11 cellular contexts compared by ENCODE assay signal in the genomic region with DNA sequence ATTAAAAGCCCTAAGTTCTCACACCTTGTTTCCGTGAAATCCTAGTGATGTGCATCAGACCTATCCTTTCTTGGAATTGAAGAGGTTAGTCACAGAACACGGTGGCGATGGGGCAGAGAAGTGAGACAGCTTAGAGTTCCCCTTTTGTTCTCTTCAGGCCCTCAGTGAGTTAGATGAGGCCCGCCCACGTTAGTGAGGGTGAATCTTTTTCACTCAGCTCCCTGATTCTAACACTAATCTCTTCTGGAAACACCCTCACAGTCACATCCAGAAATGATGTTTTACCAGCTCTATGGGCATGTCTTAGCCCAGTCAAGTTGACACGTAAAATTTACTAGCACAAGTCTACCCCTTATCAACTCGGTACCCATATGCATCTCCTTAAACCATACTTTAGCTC.
A peak's percentile ranks its signal among the peaks of the same experiment; 100 is the strongest.
DNase-seq lines count a peak whose midpoint lies in the region; ATAC-seq and TF ChIP-seq lines count a peak whose summit lies in the region.
"Had no signal": no experiment of that assay in that cellular context is flagged by ENCODE, and none has a peak within 500 bp of the region (broad histone marks: within the 10 kb centered on the region; RNA-seq: fewer than 3 reads in every experiment).

No MANE protein-coding gene starts in this region.

- H3K9me3 Mint-ChIP-seq in memory B cell, result peaks cover 5% of the 10 kb centered on the region
- H3K9me3 Mint-ChIP-seq in CD8-positive, alpha-beta T cell, result no peaks in the 10 kb centered on the region

- POLR2A ChIA-PET in CD8-positive, alpha-beta T cell (lab: Charles Lee), result no interaction called here

- H3K27me3 ChIP-seq in CD8-positive, alpha-beta T cell (ENCODE audit: insufficient read depth, low read length), result no peaks in the 10 kb centered on the region
- H3K27me3 ChIP-seq: adrenal gland had no signal

- no peaks in the 10 kb centered on the region for H3K36me3 ChIP-seq in CD8-positive, alpha-beta T cell (ENCODE audit: insufficient read depth, low read length)
- H3K36me3 ChIP-seq: adrenal gland had no signal

- ATAC-seq in GM18498 (IDR thresholded peaks at IDR 0.05; ENCODE audit: unreplicated experiment), result peak; percentile 81
- peak; percentile 72 for ATAC-seq in GM21367 (IDR thresholded peaks at IDR 0.05; ENCODE audit: unreplicated experiment)
- peak; percentile 62 for ATAC-seq in HG03354 (IDR thresholded peaks at IDR 0.05; ENCODE audit: poor library complexity, severe bottlenecking, unreplicated experiment)
- ATAC-seq in memory B cell (ENCODE audit: low read depth), result peak; percentile 60
- ATAC-seq in CD8-positive, alpha-beta T cell, result no peak

- H3K36me3 Mint-ChIP-seq in memory B cell, result peaks cover 3% of the 10 kb centered on the region
- H3K36me3 Mint-ChIP-seq in CD8-positive, alpha-beta T cell, result no peaks in the 10 kb centered on the region

- CTCF ChIA-PET in CD8-positive, alpha-beta T cell (lab: Charles Lee), result no interaction called here

- H3K9me3 ChIP-seq in CD8-positive, alpha-beta T cell (ENCODE audit: low read length), result no peaks in the 10 kb centered on the region
- H3K9me3 ChIP-seq: adrenal gland had no signal

- H3K4me1 Mint-ChIP-seq in memory B cell, result peaks cover 13% of the 10 kb centered on the region
- no peaks in the 10 kb centered on the region for H3K4me1 Mint-ChIP-seq in CD8-positive, alpha-beta T cell (ENCODE audit: low read depth)

- TF ChIP-seq CTCF in CD8-positive, alpha-beta T cell (IDR thresholded peaks at IDR 0.05), result no peak

- DNase-seq in memory B cell (ENCODE audit: low spot score in 2 of 2) (no peak), amniotic stem cell (lab: John Stamatoyannopoulos, UW) (no peak), NCI-H446 (lab: John Stamatoyannopoulos, UW) (no peak), superior temporal gyrus (ENCODE audit: extremely low spot score) (no peak)
- no peak for DNase-seq in CD8-positive, alpha-beta T cell
- DNase-seq: adrenal gland, Calu3, erythroblast had no signal

- no peaks in the 10 kb centered on the region for H3K27me3 Mint-ChIP-seq in memory B cell
- H3K27me3 Mint-ChIP-seq in CD8-positive, alpha-beta T cell (ENCODE audit: low read depth), result no peaks in the 10 kb centered on the region

- intact Hi-C loops in CD8-positive, alpha-beta T cell (cut with DNase I, micrococcal nuclease), result no loop called here

- no peak overlapping the region for H3K4me3 Mint-ChIP-seq in memory B cell
- H3K4me3 Mint-ChIP-seq in CD8-positive, alpha-beta T cell, result no peak overlapping the region

- no peak overlapping the region for H3K27ac Mint-ChIP-seq in memory B cell
- H3K27ac Mint-ChIP-seq in CD8-positive, alpha-beta T cell, result no peak overlapping the region

- no peaks in the 10 kb centered on the region for H3K4me1 ChIP-seq in CD8-positive, alpha-beta T cell (ENCODE audit: insufficient read depth, low read length)
- H3K4me1 ChIP-seq: adrenal gland had no signal

- no peak overlapping the region for H3K27ac ChIP-seq in CD8-positive, alpha-beta T cell (ENCODE audit: low read depth, low read length)
- H3K27ac ChIP-seq: adrenal gland had no signal

- no peak overlapping the region for H3K4me3 ChIP-seq in CD8-positive, alpha-beta T cell (ENCODE audit: low read depth, low read length)
- H3K4me3 ChIP-seq: adrenal gland had no signal
